In genomic region chr1:25247829-25248754, GRCh38 we compare ENCODE assay signal across 9 cellular contexts. TPM values are rescaled to one million over a fixed set of nuclear protein-coding genes. Genes with fewer than 3 reads are reported as not detected.
DNase-seq lines count a peak whose midpoint lies in the region; TF ChIP-seq lines count a peak whose summit lies in the region.
"Had no signal": no experiment of that assay in that cellular context is flagged by ENCODE, and none has a peak within 500 bp of the region (broad histone marks: within the 10 kb centered on the region; RNA-seq: fewer than 3 reads in every experiment).

No MANE protein-coding gene starts in this region.

- no peak for DNase-seq in activated naive CD4-positive, alpha-beta T cell treated with Interleukin-2 at 50 U/mL for 16 hours
- DNase-seq in neural crest cell (ENCODE audit: low read depth, low spot score) (no peak), NCI-H345 treated with DMSO at 0.1 percent for 48 hours (lab: John Stamatoyannopoulos, UW; ENCODE audit: unreplicated experiment) (no peak), NCI-H2081 (lab: John Stamatoyannopoulos, UW) (no peak)
- no peak for DNase-seq in activated CD4-positive, alpha-beta T cell treated with anti-CD3 and anti-CD28 coated beads for 1 hour

- peak overlapping the region; percentile 97 for H3K4me3 Mint-ChIP-seq in activated naive CD4-positive, alpha-beta T cell treated with anti-CD3 and anti-CD28 coated beads, Interleukin-2, amount 50 U/mL, for 24 hours
- peak overlapping the region; percentile 95 to 99 (median 98) for H3K4me3 Mint-ChIP-seq in IgD-negative memory B cell
- peak overlapping the region; percentile 96 for H3K4me3 Mint-ChIP-seq in dendritic cell treated with granulocyte-macrophage colony-stimulating factor and Interleukin-4, amounts not matched to agents 40 ng/mL and 50 ng/mL, for 4 days
- H3K4me3 Mint-ChIP-seq in neural crest cell = peak overlapping the region; percentile 99

- peak; percentile 38 for TF ChIP-seq CTCF in neural crest cell (conservative IDR thresholded peaks at IDR 0.05)

- peaks cover 20% of the 10 kb centered on the region for H3K36me3 Mint-ChIP-seq in activated naive CD4-positive, alpha-beta T cell treated with anti-CD3 and anti-CD28 coated beads, Interleukin-2, amount 50 U/mL, for 24 hours
- H3K36me3 Mint-ChIP-seq in IgD-negative memory B cell (no peaks in the 10 kb centered on the region), neural crest cell (ENCODE audit: low read depth) (peaks cover 13% of the 10 kb centered on the region)
- H3K36me3 Mint-ChIP-seq in dendritic cell treated with granulocyte-macrophage colony-stimulating factor and Interleukin-4, amounts not matched to agents 40 ng/mL and 50 ng/mL, for 4 days (ENCODE audit: low read depth) = peaks cover 59% of the 10 kb centered on the region

- intact Hi-C loops in dendritic cell treated with granulocyte-macrophage colony-stimulating factor and Interleukin-4, amounts not matched to agents 40 ng/mL and 50 ng/mL, for 4 days (cut with micrococcal nuclease) = loop anchor here (1.0 to 2.0 kb wide), 2 partner anchors 9 to 15 kb away; partner anchors contain the start of gene SYF2

- no peaks in the 10 kb centered on the region for H3K9me3 Mint-ChIP-seq in activated naive CD4-positive, alpha-beta T cell treated with anti-CD3 and anti-CD28 coated beads, Interleukin-2, amount 50 U/mL, for 24 hours
- no peaks in the 10 kb centered on the region for H3K9me3 Mint-ChIP-seq in IgD-negative memory B cell
- H3K9me3 Mint-ChIP-seq in dendritic cell treated with granulocyte-macrophage colony-stimulating factor and Interleukin-4, amounts not matched to agents 40 ng/mL and 50 ng/mL, for 4 days = no peaks in the 10 kb centered on the region
- no peaks in the 10 kb centered on the region for H3K9me3 Mint-ChIP-seq in neural crest cell

- peaks cover 40% of the 10 kb centered on the region for H3K4me1 Mint-ChIP-seq in activated naive CD4-positive, alpha-beta T cell treated with anti-CD3 and anti-CD28 coated beads, Interleukin-2, amount 50 U/mL, for 24 hours
- H3K4me1 Mint-ChIP-seq in IgD-negative memory B cell (peaks cover 29 to 37% (median 31%) of the 10 kb centered on the region in 3 donors), neural crest cell (peaks cover 37% of the 10 kb centered on the region)
- H3K4me1 Mint-ChIP-seq in dendritic cell treated with granulocyte-macrophage colony-stimulating factor and Interleukin-4, amounts not matched to agents 40 ng/mL and 50 ng/mL, for 4 days (ENCODE audit: low read depth) = peaks cover 41% of the 10 kb centered on the region

- H3K27me3 Mint-ChIP-seq in activated naive CD4-positive, alpha-beta T cell treated with anti-CD3 and anti-CD28 coated beads, Interleukin-2, amount 50 U/mL, for 24 hours = no peaks in the 10 kb centered on the region
- H3K27me3 Mint-ChIP-seq in IgD-negative memory B cell (no peaks in the 10 kb centered on the region), neural crest cell (ENCODE audit: low read depth) (peaks cover 3% of the 10 kb centered on the region)
- no peaks in the 10 kb centered on the region for H3K27me3 Mint-ChIP-seq in dendritic cell treated with granulocyte-macrophage colony-stimulating factor and Interleukin-4, amounts not matched to agents 40 ng/mL and 50 ng/mL, for 4 days

- H3K27ac Mint-ChIP-seq in activated naive CD4-positive, alpha-beta T cell treated with anti-CD3 and anti-CD28 coated beads, Interleukin-2, amount 50 U/mL, for 24 hours = no peak overlapping the region
- H3K27ac Mint-ChIP-seq in IgD-negative memory B cell (peak overlapping the region; percentile 27 to 100 (median 98)), neural crest cell (ENCODE audit: unreplicated experiment) (peak overlapping the region; percentile 96)
- peak overlapping the region; percentile 97 for H3K27ac Mint-ChIP-seq in dendritic cell treated with granulocyte-macrophage colony-stimulating factor and Interleukin-4, amounts not matched to agents 40 ng/mL and 50 ng/mL, for 4 days

RNA-seq across cellular contexts. Expression of gene RSRP1, which starts 0.8 kb away (rescaled TPM):
- 56.0 TPM for polyA plus RNA-seq in IgD-negative memory B cell
- 60.4 and 74.2 TPM in 2 replicates for total RNA-seq in neural crest cell

RNA-seq across cellular contexts. Expression of gene SYF2, which starts 15.8 kb away (rescaled TPM):
- 91.2 TPM for polyA plus RNA-seq in IgD-negative memory B cell
- 26.3 and 26.5 TPM in 2 replicates for total RNA-seq in neural crest cell

RNA-seq across cellular contexts. Expression of gene RHD, which starts 24.2 kb away (rescaled TPM):
- 0.19 TPM for polyA plus RNA-seq in IgD-negative memory B cell
- total RNA-seq in neural crest cell = 0.07 TPM in 1 of 2 replicates, not detected in the other
- total RNA-seq: myocyte had no signal
